23 cellular contexts compared by ENCODE assay signal in genomic region chr16:27149986-27150385, GRCh38. TPM values are rescaled to one million over a fixed set of nuclear protein-coding genes. Genes with fewer than 3 reads are reported as not detected.
DNase-seq lines count a peak whose midpoint lies in the region; ATAC-seq and TF ChIP-seq lines count a peak whose summit lies in the region.
"Had no signal": no experiment of that assay in that cellular context is flagged by ENCODE, and none has a peak within 500 bp of the region (broad histone marks: within the 10 kb centered on the region; RNA-seq: fewer than 3 reads in every experiment).

No MANE protein-coding gene starts in this region.

- H3K9me3 ChIP-seq in PC-3 (ENCODE audit: low read length) = no peaks in the 10 kb centered on the region
- H3K9me3 ChIP-seq: ovary, tibial artery had no signal

- H3K9me2 ChIP-seq in PC-3 (replicated peaks; ENCODE audit: low read length) = no peaks in the 10 kb centered on the region

- H3K9ac ChIP-seq in PC-3 (ENCODE audit: low read length) = no peak overlapping the region
- H3K9ac ChIP-seq: GM23248 had no signal

- H2AFZ ChIP-seq in PC-3 (ENCODE audit: low read length) = no peak overlapping the region
- H2AFZ ChIP-seq: GM23248 had no signal

- intact Hi-C loops in PC-3 (cut with micrococcal nuclease) = no loop called here

- H3F3A ChIP-seq in PC-3 (ENCODE audit: low read length, unreplicated experiment) = no peaks in the 10 kb centered on the region

- no peak overlapping the region for H3K4me2 ChIP-seq in PC-3 (ENCODE audit: low read length)

- no peaks in the 10 kb centered on the region for H4K20me1 ChIP-seq in PC-3 (ENCODE audit: low read length)

- no peak overlapping the region for H3K4me3 ChIP-seq in PC-3 (ENCODE audit: low read length)
- H3K4me3 ChIP-seq: GM23248, ovary, tibial artery had no signal

- H3K27me3 ChIP-seq in PC-3 (ENCODE audit: low read length) = no peaks in the 10 kb centered on the region; the same call in 1 of the 2 replicates
- H3K27me3 ChIP-seq: ovary, tibial artery had no signal

- CTCF ChIA-PET in PC-3 (lab: Charles Lee) = no interaction called here

- no peaks in the 10 kb centered on the region for H3K36me3 ChIP-seq in PC-3 (ENCODE audit: low read depth, low read length)
- H3K36me3 ChIP-seq: ovary, tibial artery had no signal

- H3K79me2 ChIP-seq in PC-3 (ENCODE audit: low read length) = no peaks in the 10 kb centered on the region

- no TSS peak for BruUV-seq in PC-3 (replicated peaks; lab: Mats Ljungman, UMichigan)

- H3K27ac ChIP-seq in PC-3 (ENCODE audit: low read length) = no peak overlapping the region
- H3K27ac ChIP-seq: GM23248, ovary, tibial artery, VCaP had no signal

- ATAC-seq in GM18505 (IDR thresholded peaks at IDR 0.05; ENCODE audit: unreplicated experiment) (peak; percentile 66), GM19328 (IDR thresholded peaks at IDR 0.05; ENCODE audit: unreplicated experiment) (peak; percentile 67), HG02973 (IDR thresholded peaks at IDR 0.05; ENCODE audit: unreplicated experiment) (peak; percentile 70), PC-3 (no peak)
- ATAC-seq: CD8-positive, alpha-beta T cell; left colon; naive thymus-derived CD8-positive, alpha-beta T cell; Panc1; right cardiac atrium had no signal

- no peaks in the 10 kb centered on the region for H3K4me1 ChIP-seq in PC-3 (ENCODE audit: insufficient read depth, low read length)

- no peak for TF ChIP-seq CTCF in PC-3 (conservative IDR thresholded peaks at IDR 0.05; ENCODE audit: low read depth, low read length)

- no peak for TF ChIP-seq POLR2A in GM18505 (IDR thresholded peaks at IDR 0.05; ENCODE audit: borderline replicate concordance, extremely low read depth, insufficient read depth, insufficient read length)

- DNase-seq in RPMI8226 (peak; percentile 29), PC-3 (no peak), COR-L47 (lab: John Stamatoyannopoulos, UW) (no peak)
- no peak for DNase-seq in effector CD4-positive, alpha-beta T cell
- DNase-seq: activated CD4-positive, alpha-beta T cell treated with anti-CD3 and anti-CD28 coated beads, Interleukin-2, amount 50 U/mL, for 4 hours; activated naive CD4-positive, alpha-beta T cell treated with Interleukin-2 at 50 U/mL for 16 hours; activated T-cell treated with anti-CD3 and anti-CD28 coated beads for 4 hours; CD8-positive, alpha-beta T cell; cerebellar nuclear complex; DMS79; GM23248; left colon; naive thymus-derived CD8-positive, alpha-beta T cell; NCI-H774; ovary; right cardiac atrium; T-helper 2 cell; tibial artery had no signal

- POLR2A ChIA-PET in PC-3 (lab: Charles Lee; ENCODE audit: unreplicated experiment) = no interaction called here

RNA-seq across cellular contexts. Expression of gene KDM8, which starts 53.3 kb away (rescaled TPM):
- 5.0 and 7.8 TPM in 2 replicates for total RNA-seq in PC-3 (2014; rRNA removed)
